ENCODE assay signal across 30 cellular contexts in the genomic region with DNA sequence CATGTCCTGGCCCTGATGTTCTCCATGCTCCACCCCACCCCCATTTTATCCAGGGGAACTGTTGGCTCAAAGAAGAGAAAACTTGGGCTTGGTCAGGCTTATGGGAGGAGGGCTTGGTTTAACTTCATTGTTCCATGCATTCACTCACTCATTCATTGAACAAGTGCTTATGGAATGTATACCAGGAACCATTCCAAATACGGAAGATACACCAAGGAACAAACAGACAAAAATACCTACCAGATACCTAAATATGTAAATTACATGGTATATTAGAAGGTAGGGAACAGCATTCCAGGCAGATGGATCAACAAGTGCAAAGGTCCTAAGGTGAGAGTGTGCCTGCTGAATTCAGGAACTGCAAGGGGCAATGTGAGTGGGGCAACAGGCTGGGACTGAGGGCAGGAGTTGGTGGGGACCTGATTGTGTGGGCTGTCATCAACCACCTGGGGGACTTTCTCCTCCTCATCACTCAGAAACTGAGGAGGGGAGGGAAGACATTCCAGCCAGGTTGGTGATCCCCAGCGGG. TPM values are rescaled to one million over a fixed set of nuclear protein-coding genes. Genes with fewer than 3 reads are reported as not detected.
DNase-seq lines count a peak whose midpoint lies in the region; ATAC-seq and TF ChIP-seq lines count a peak whose summit lies in the region.
"Had no signal": no experiment of that assay in that cellular context is flagged by ENCODE, and none has a peak within 500 bp of the region (broad histone marks: within the 10 kb centered on the region; RNA-seq: fewer than 3 reads in every experiment).

No MANE protein-coding gene starts in this region.

- H3K9me3 ChIP-seq in BLaER1 (no peaks in the 10 kb centered on the region), HEK293 (ENCODE audit: control insufficient read depth, insufficient read depth, low read depth, low read length) (no peaks in the 10 kb centered on the region), neural cell (ENCODE audit: low read length) (no peaks in the 10 kb centered on the region)
- H3K9me3 ChIP-seq: left ventricle myocardium inferior, SJSA1, suprapubic skin had no signal

- H3K27me3 ChIP-seq in BLaER1 (peaks cover 30% of the 10 kb centered on the region), neural cell (ENCODE audit: insufficient read depth, low read depth, low read length) (no peaks in the 10 kb centered on the region)
- H3K27me3 ChIP-seq: SJSA1, suprapubic skin had no signal

- BruUV-seq in MCF 10A (replicated peaks; lab: Mats Ljungman, UMichigan), result no TSS peak

- TF ChIP-seq EP300 in neural cell (conservative IDR thresholded peaks at IDR 0.05; ENCODE audit: poor library complexity, severe bottlenecking), result no peak

- peaks cover 90% of the 10 kb centered on the region for H4K20me1 ChIP-seq in BLaER1
- H4K20me1 ChIP-seq in neural cell (ENCODE audit: insufficient read depth), result peaks cover 13% of the 10 kb centered on the region

- peak; percentile 9 for ATAC-seq in esophagus mucosa
- ATAC-seq: activated CD4-positive, alpha-beta T cell treated with anti-CD3 and anti-CD28 coated beads for 36 hours; activated CD8-positive, alpha-beta T cell treated with anti-CD3 and anti-CD28 coated beads, Interleukin-2, amount 10 ng/mL, durations not matched to agents 7 days and 5 days; activated naive CD4-positive, alpha-beta T cell treated with anti-CD3 and anti-CD28 coated beads, Interleukin-2, amount 50 U/mL, for 72 hours had no signal

- peaks cover 43% of the 10 kb centered on the region for H3K4me1 Mint-ChIP-seq in MCF 10A (ENCODE audit: insufficient read depth, unreplicated experiment)

- no peak overlapping the region for H2AFZ ChIP-seq in neural cell (ENCODE audit: low read depth, low read length)

- DNase-seq in NCI-H2227 treated with DMSO at 0.1 percent for 48 hours (lab: John Stamatoyannopoulos, UW) (no peak), MCF 10A (ENCODE audit: unreplicated experiment) (no peak), SW480 (ENCODE audit: low spot score) (no peak)
- DNase-seq: activated CD4-positive, alpha-beta T cell treated with anti-CD3 and anti-CD28 coated beads for 36 hours; activated CD8-positive, alpha-beta T cell treated with anti-CD3 and anti-CD28 coated beads, Interleukin-2, amount 10 ng/mL, durations not matched to agents 7 days and 5 days; activated effector memory CD4-positive, alpha-beta T cell treated with Interleukin-2 at 50 U/mL for 16 hours; aorta; DND-41; effector memory CD4-positive, alpha-beta T cell; erythroblast; GF-D8; left ventricle myocardium inferior; mesendoderm; NCI-H2081; NCI-H446; NCI-H82; small intestine; stimulated activated naive CD4-positive, alpha-beta T cell; T1000 had no signal

- H3K36me3 ChIP-seq in BLaER1 (peaks cover 19% of the 10 kb centered on the region), HEK293 (ENCODE audit: control insufficient read depth in 2 of 2, insufficient read depth in 1 of 2, low read length in 2 of 2) (peaks cover 0 to 3% of the 10 kb centered on the region in 2 experiments), neural cell (ENCODE audit: insufficient read depth, low read length) (no peaks in the 10 kb centered on the region)
- H3K36me3 ChIP-seq: cardiac muscle cell, left ventricle myocardium inferior, suprapubic skin had no signal

- TF ChIP-seq RAD21 in neural cell (conservative IDR thresholded peaks at IDR 0.05), result no peak

- H3K4me2 ChIP-seq in BLaER1, result peak overlapping the region; percentile 87
- peak overlapping the region; percentile 87 for H3K4me2 ChIP-seq in neural cell (ENCODE audit: low read length)
- H3K4me2 ChIP-seq: KMS-11 had no signal

- no peaks in the 10 kb centered on the region for H3K27me3 Mint-ChIP-seq in MCF 10A (ENCODE audit: insufficient read depth, unreplicated experiment)

- H3K27ac Mint-ChIP-seq in MCF 10A (ENCODE audit: low read depth, unreplicated experiment), result no peak overlapping the region
- H3K27ac Mint-ChIP-seq: activated CD4-positive, alpha-beta T cell treated with anti-CD3 and anti-CD28 coated beads for 36 hours; activated CD8-positive, alpha-beta T cell treated with anti-CD3 and anti-CD28 coated beads, Interleukin-2, amount 10 ng/mL, durations not matched to agents 7 days and 5 days; activated naive CD4-positive, alpha-beta T cell treated with anti-CD3 and anti-CD28 coated beads, Interleukin-2, amount 50 U/mL, for 72 hours had no signal

- H3K4me3 Mint-ChIP-seq in MCF 10A (ENCODE audit: unreplicated experiment), result no peak overlapping the region
- H3K4me3 Mint-ChIP-seq: activated CD8-positive, alpha-beta T cell treated with anti-CD3 and anti-CD28 coated beads, Interleukin-2, amount 10 ng/mL, durations not matched to agents 7 days and 5 days had no signal

- no peak overlapping the region for H3K9ac ChIP-seq in BLaER1
- peak overlapping the region; percentile 96 for H3K9ac ChIP-seq in neural cell (ENCODE audit: low read length)
- H3K9ac ChIP-seq: KMS-11 had no signal

- peaks cover 59% of the 10 kb centered on the region for H3K79me2 ChIP-seq in neural cell (replicated peaks; ENCODE audit: insufficient read depth, low read length)

- CTCF ChIA-PET in HEK293 (lab: Yijun Ruan, JAX), result no interaction called here
- CTCF ChIA-PET in MCF 10A (lab: Yijun Ruan, JAX), result no interaction called here

- TF ChIP-seq CTCF in HEK293 (tag by site-specific recombination; IDR thresholded peaks at IDR 0.05) (no peak), neural cell (IDR thresholded peaks at IDR 0.05; ENCODE audit: poor library complexity, severe bottlenecking) (no peak), MCF 10A (IDR thresholded peaks at IDR 0.05; ENCODE audit: unreplicated experiment) (no peak)

- POLR2A ChIA-PET in HEK293 (lab: Yijun Ruan, JAX), result no interaction called here
- POLR2A ChIA-PET in MCF 10A (lab: Yijun Ruan, JAX), result no interaction called here

- peaks cover 15% of the 10 kb centered on the region for H3K36me3 Mint-ChIP-seq in MCF 10A (ENCODE audit: insufficient read depth, unreplicated experiment)
- H3K36me3 Mint-ChIP-seq: activated naive CD4-positive, alpha-beta T cell treated with anti-CD3 and anti-CD28 coated beads, Interleukin-2, amount 50 U/mL, for 72 hours had no signal

- no peaks in the 10 kb centered on the region for H3K9me3 Mint-ChIP-seq in MCF 10A (ENCODE audit: unreplicated experiment)
- H3K9me3 Mint-ChIP-seq: activated naive CD4-positive, alpha-beta T cell treated with anti-CD3 and anti-CD28 coated beads, Interleukin-2, amount 50 U/mL, for 72 hours had no signal

- H3K4me1 ChIP-seq in BLaER1 (peaks cover 84% of the 10 kb centered on the region), HEK293 (ENCODE audit: control insufficient read depth, insufficient read depth, low read length) (peaks cover 17% of the 10 kb centered on the region)

- H3K9me2 ChIP-seq in neural cell (ENCODE audit: insufficient read depth, low read length), result no peaks in the 10 kb centered on the region

- no peak overlapping the region for H3K4me3 ChIP-seq in BLaER1
- H3K4me3 ChIP-seq in HEK293 (ENCODE audit: low read depth, low read length), result no peak overlapping the region
- H3K4me3 ChIP-seq in neural cell (ENCODE audit: low read length), result peak overlapping the region; percentile 98
- H3K4me3 ChIP-seq: cardiac muscle cell, left ventricle myocardium inferior, SJSA1 had no signal

- H3K27ac ChIP-seq in BLaER1 (no peak overlapping the region), HEK293 (ENCODE audit: extremely low read depth, low read depth, low read length) (no peak overlapping the region), neural cell (ENCODE audit: low read length) (no peak overlapping the region)
- H3K27ac ChIP-seq: cardiac muscle cell, coronary artery, KMS-11, SJSA1, suprapubic skin, VCaP had no signal

- intact Hi-C loops in MCF 10A (cut with micrococcal nuclease), result no loop called here

- H3F3A ChIP-seq in neural cell (ENCODE audit: insufficient read depth, low read length, poor library complexity, severe bottlenecking), result peaks cover 1% of the 10 kb centered on the region

TF ChIP-seq in HEK293, 187 proteins besides CTCF, POLR2A, EP300 and RAD21 (continues in another document):
- TF ChIP-seq ZNF561 (tag by site-specific recombination; IDR thresholded peaks at IDR 0.05; ENCODE audit: borderline replicate concordance) (no peak), ZNF133 (tag by site-specific recombination; IDR thresholded peaks at IDR 0.05) (no peak), YY1 (tag by site-specific recombination; IDR thresholded peaks at IDR 0.05) (no peak), SCRT1 (tag by site-specific recombination; IDR thresholded peaks at IDR 0.05; ENCODE audit: borderline replicate concordance) (peak; percentile 57; the same call in 1 of the 2 replicates), GLI4 (tag by site-specific recombination; IDR thresholded peaks at IDR 0.05) (no peak), SCRT2 (tag by site-specific recombination; IDR thresholded peaks at IDR 0.05) (peak; percentile 85), ZNF791 (tag by site-specific recombination; IDR thresholded peaks at IDR 0.05) (no peak), ZFP3 (tag by site-specific recombination; IDR thresholded peaks at IDR 0.05; ENCODE audit: low read depth) (no peak), ZNF701 (tag by site-specific recombination; IDR thresholded peaks at IDR 0.05) (no peak), ZNF175 (tag by site-specific recombination; IDR thresholded peaks at IDR 0.05) (no peak), ZNF335 (tag by site-specific recombination; conservative IDR thresholded peaks at IDR 0.05) (no peak), ZNF843 (tag by site-specific recombination; IDR thresholded peaks at IDR 0.05) (no peak)

TF ChIP-seq in neural cell, 6 proteins besides CTCF, POLR2A, EP300 and RAD21 (continues in another document):
- TF ChIP-seq MXI1 (conservative IDR thresholded peaks at IDR 0.05; ENCODE audit: poor library complexity, severe bottlenecking), result no peak
- no peak for TF ChIP-seq SMC3 (conservative IDR thresholded peaks at IDR 0.05; ENCODE audit: poor library complexity)

RNA-seq across cellular contexts. Expression of a gene that starts 39.9 kb away (rescaled TPM):
- 20.4 TPM for total RNA-seq in esophagus mucosa
- polyA plus RNA-seq in neural cell, result 16.9 and 21.0 TPM in 2 replicates
- polyA minus RNA-seq in neural cell, result 54.1 and 59.6 TPM in 2 replicates
- total RNA-seq in MCF 10A (2022), result 30.4 and 34.6 TPM in 2 replicates
